ENCODE assay signal across 22 cellular contexts in the genomic region with DNA sequence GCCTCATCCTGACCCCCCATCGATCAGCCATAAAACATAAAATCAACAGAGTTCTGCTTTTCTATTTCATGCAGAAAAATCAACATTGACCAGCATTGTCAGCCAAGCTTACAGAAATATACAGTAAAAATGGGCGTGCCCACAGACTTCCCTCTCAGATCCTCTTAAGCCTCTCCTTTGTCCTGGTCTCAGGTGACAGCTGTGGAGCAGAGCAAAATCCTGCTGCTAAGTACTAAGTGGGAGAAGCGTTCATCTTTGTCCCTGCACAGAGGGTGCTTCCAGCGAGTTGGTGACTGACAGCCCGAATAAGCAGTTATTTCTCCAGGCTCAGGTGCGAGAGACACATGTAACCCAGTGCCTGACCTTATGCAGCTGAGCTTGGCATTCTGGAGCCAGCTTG.
DNase-seq lines count a peak whose midpoint lies in the region; TF ChIP-seq lines count a peak whose summit lies in the region.
"Had no signal": no experiment of that assay in that cellular context is flagged by ENCODE, and none has a peak within 500 bp of the region (broad histone marks: within the 10 kb centered on the region; RNA-seq: fewer than 3 reads in every experiment).

No MANE protein-coding gene starts in this region.

- TF ChIP-seq CTCF in adrenal gland (IDR thresholded peaks at IDR 0.05): no peak

- no peak overlapping the region for H3K27ac ChIP-seq in adrenal gland
- H3K27ac ChIP-seq: esophagus squamous epithelium, HL-60, PC-9, psoas muscle, SJCRH30, upper lobe of left lung had no signal

- H3K9me3 ChIP-seq in adrenal gland (replicated peaks in 1 of 3): no peaks in the 10 kb centered on the region
- H3K9me3 ChIP-seq: esophagus squamous epithelium, psoas muscle, SJCRH30, upper lobe of left lung had no signal

- DNase-seq in D341Med (ENCODE audit: low spot score): peak; percentile 71
- peak; percentile 15 for DNase-seq in NCI-H1105 (lab: John Stamatoyannopoulos, UW)
- DNase-seq in NCI-H2171 (lab: John Stamatoyannopoulos, UW): peak; percentile 56
- DNase-seq in NCI-H82 treated with DMSO at 0.1 percent for 48 hours (lab: John Stamatoyannopoulos, UW; ENCODE audit: unreplicated experiment): peak; percentile 90
- DNase-seq in posterior vena cava (ENCODE audit: low spot score): no peak
- DNase-seq in ACHN: no peak
- no peak for DNase-seq in CD1c-positive myeloid dendritic cell (ENCODE audit: extremely low spot score)
- no peak for DNase-seq in adrenal gland
- DNase-seq: activated CD4-positive, alpha-beta T cell treated with anti-CD3 and anti-CD28 coated beads, Interleukin-2, amount 50 U/mL, for 4 hours; aorta; effector memory CD8-positive, alpha-beta T cell; esophagus squamous epithelium; IMR-90; NCI-H446 treated with DMSO at 0.1 percent for 48 hours; PC-9; psoas muscle; stimulated activated CD4-positive, alpha-beta T cell treated with anti-CD3 and anti-CD28 coated beads, Interleukin-4, amount 100 ng/mL, for 1 hour; stimulated activated naive CD8-positive, alpha-beta T cell treated with anti-CD3 and anti-CD28 coated beads, Interleukin-15, amount 100 ng/mL, for 72 hours; upper lobe of left lung had no signal

- intact Hi-C loops in posterior vena cava (cut with DNase I): no loop called here
- intact Hi-C loops in adrenal gland (cut with DNase I): no loop called here

- no peaks in the 10 kb centered on the region for H3K27me3 ChIP-seq in adrenal gland
- H3K27me3 ChIP-seq: upper lobe of left lung had no signal

- in situ Hi-C loops in ACHN (cut with HindIII; ENCODE audit: low pct_ligation_motif_present, low pct_unique_long_range_greater_than_20kb, low sequenced_read_pairs): no loop called here

- no peaks in the 10 kb centered on the region for H3K36me3 ChIP-seq in adrenal gland (replicated peaks in 1 of 2)
- H3K36me3 ChIP-seq: esophagus squamous epithelium, SJCRH30, upper lobe of left lung had no signal

- no peak for TF ChIP-seq POLR2A in adrenal gland (IDR thresholded peaks at IDR 0.05)

- H3K4me1 ChIP-seq in adrenal gland (replicated peaks in 1 of 2): no peaks in the 10 kb centered on the region
- H3K4me1 ChIP-seq: esophagus squamous epithelium, psoas muscle, SJCRH30, upper lobe of left lung had no signal

- no peak overlapping the region for H3K4me3 ChIP-seq in adrenal gland
- H3K4me3 ChIP-seq: esophagus squamous epithelium, PC-9, psoas muscle, SJCRH30, smooth muscle cell, upper lobe of left lung had no signal

- 53 to 62% (median 58%) methylated on average over 6 of the region's 6 CpGs for WGBS in adrenal gland, 4 donors

Comparison
In these comparisons a context has a peak if more than half of its experiments do, and no peak if none do; other contexts are left out.
1. DNase-seq: peak in D341Med (single experiment), NCI-H1105 (single experiment), NCI-H2171 (single experiment) and NCI-H82 treated with DMSO at 0.1 percent for 48 hours (single experiment); none in posterior vena cava (single experiment), ACHN (single experiment), CD1c-positive myeloid dendritic cell (single experiment) and adrenal gland (0 of 7).